Comparison of ENCODE assay signal across 8 cellular contexts in genomic region chr5:146203872-146204192, GRCh38. TPM values are rescaled to one million over a fixed set of nuclear protein-coding genes. Genes with fewer than 3 reads are reported as not detected.
DNase-seq lines count a peak whose midpoint lies in the region; ATAC-seq, FAIRE-seq and TF ChIP-seq lines count a peak whose summit lies in the region.

No MANE protein-coding gene starts in this region.

- no peak overlapping the region for H3K4me3 Mint-ChIP-seq in CD4-positive, alpha-beta T cell
- no peak overlapping the region for H3K4me3 Mint-ChIP-seq in mesothelial cell of epicardium

- no peak for TF ChIP-seq RAD21 in K562 (CRISPR knock-in tag; conservative IDR thresholded peaks at IDR 0.05 in 1 of 2, IDR thresholded peaks at IDR 0.05 in 1 of 2)

- H3K4me1 Mint-ChIP-seq in CD4-positive, alpha-beta T cell (ENCODE audit: low read depth): peaks cover 29% of the 10 kb centered on the region
- peaks cover 10% of the 10 kb centered on the region for H3K4me1 Mint-ChIP-seq in mesothelial cell of epicardium

- no TSS peak for BruUV-seq in K562 (replicated peaks; lab: Mats Ljungman, UMichigan)

- no peak for TF ChIP-seq POLR2A in K562 (conservative IDR thresholded peaks at IDR 0.05)

- peaks cover 5% of the 10 kb centered on the region for H3K36me3 Mint-ChIP-seq in CD4-positive, alpha-beta T cell (ENCODE audit: low read depth)
- H3K36me3 Mint-ChIP-seq in mesothelial cell of epicardium: no peaks in the 10 kb centered on the region

- peak overlapping the region in 1 of 2 experiments; percentile 99 for H3K18ac ChIP-seq in mesenchymal stem cell (ENCODE audit: low read depth in 1 of 2, low read length in 2 of 2)

- peak overlapping the region; percentile 80 for H3K4me2 ChIP-seq in K562 (ENCODE audit: insufficient read depth, low read length)
- peak overlapping the region; percentile 72 for H3K4me2 ChIP-seq in mesenchymal stem cell (ENCODE audit: low read length, poor library complexity, severe bottlenecking)

- peak overlapping the region; percentile 73 to 95 for H3K9ac ChIP-seq in K562 (ENCODE audit: insufficient read depth in 1 of 2, low read depth in 2 of 2, low read length in 2 of 2)
- peak overlapping the region; percentile 94 for H3K9ac ChIP-seq in mesenchymal stem cell (ENCODE audit: low read length)

- CTCF ChIA-PET in CD4-positive, alpha-beta T cell (lab: Charles Lee): no interaction called here
- CTCF ChIA-PET in K562 (lab: Yijun Ruan, JAX; ENCODE audit: low intra/inter-chr PET ratio): no interaction called here

- no peak overlapping the region for H2BK12ac ChIP-seq in mesenchymal stem cell (ENCODE audit: low read length in 2 of 2)

- H2BK5ac ChIP-seq in mesenchymal stem cell (ENCODE audit: low read depth, low read length, poor library complexity, severe bottlenecking): no peak overlapping the region

- peak overlapping the region in 1 of 2 experiments; percentile 61 for H3K4ac ChIP-seq in mesenchymal stem cell (ENCODE audit: low read depth in 1 of 2, low read length in 2 of 2)

- H3K79me1 ChIP-seq in mesenchymal stem cell (replicated peaks; ENCODE audit: low read length, poor library complexity, severe bottlenecking): no peaks in the 10 kb centered on the region

- no peak for FAIRE-seq in K562 (lab: Jason Lieb, UNC)

- H2AFZ ChIP-seq in K562 (ENCODE audit: low read depth, low read length) (no peak overlapping the region), mesenchymal stem cell (ENCODE audit: low read depth, low read length) (peak overlapping the region; percentile 42)

- intact Hi-C loops in CD4-positive, alpha-beta T cell (cut with DNase I, micrococcal nuclease): loop anchor here (1.0 to 5.0 kb wide), 3 partner anchors 19 to 243 kb away; partner anchors contain the start of genes LARS1 (in 2 of the 2) and TCERG1 (in 2 of the 2)
- intact Hi-C loops in K562 (cut with micrococcal nuclease): loop anchor here (1.0 kb wide), 1 partner anchor 22 kb away; the partner anchor contains the start of gene LARS1

- H4K91ac ChIP-seq in mesenchymal stem cell (ENCODE audit: low read length): peak overlapping the region; percentile 61

- TF ChIP-seq EP300 in K562 (IDR thresholded peaks at IDR 0.05; ENCODE audit: low read length): no peak

- in situ Hi-C loops in K562 (cut with MboI): loop anchor here (10.0 kb wide), 1 partner anchor 369 kb away; the partner anchor contains the start of gene PRELID2

- no peaks in the 10 kb centered on the region for H3K27me3 ChIP-seq in CD4-positive, alpha-beta T cell (ENCODE audit: control insufficient read depth, insufficient read depth, low read length)
- H3K27me3 ChIP-seq in K562 (ENCODE audit: control insufficient read depth in 2 of 2, insufficient read depth in 2 of 2, low read length in 2 of 2) (no peaks in the 10 kb centered on the region), mesenchymal stem cell (ENCODE audit: control insufficient read depth in 1 of 2, insufficient read depth in 1 of 2, low read length in 2 of 2) (no peaks in the 10 kb centered on the region)

- H2BK15ac ChIP-seq in mesenchymal stem cell (ENCODE audit: low read depth, poor library complexity, severe bottlenecking): no peak overlapping the region

- H4K20me1 ChIP-seq in K562 (replicated peaks; ENCODE audit: control insufficient read depth, insufficient read depth, low read length): peaks cover 5% of the 10 kb centered on the region; the same call in 1 of the 2 replicates

- peaks cover 56% of the 10 kb centered on the region for H3K79me2 ChIP-seq in K562 (ENCODE audit: control insufficient read depth, insufficient read depth, low read length)

- DNase-seq in CD4-positive, alpha-beta T cell: no peak
- DNase-seq in K562 (ENCODE audit: extremely low read depth in 1 of 4, low spot score in 3 of 4) (peak in 2 of 4 experiments; percentile 88), mesenchymal stem cell (no peak), C1 segment of cervical spinal cord (lab: John Stamatoyannopoulos, UW) (no peak), NOMO-1 (lab: John Stamatoyannopoulos, UW; ENCODE audit: unreplicated experiment in 2 of 2) (no peak), mesothelial cell of epicardium (ENCODE audit: low spot score in 2 of 2, unreplicated experiment in 2 of 2) (no peak)

- no peaks in the 10 kb centered on the region for H3K27me3 Mint-ChIP-seq in CD4-positive, alpha-beta T cell
- no peaks in the 10 kb centered on the region for H3K27me3 Mint-ChIP-seq in mesothelial cell of epicardium (ENCODE audit: low read depth)

- no peak overlapping the region for H3K27ac Mint-ChIP-seq in CD4-positive, alpha-beta T cell
- H3K27ac Mint-ChIP-seq in mesothelial cell of epicardium: no peak overlapping the region

- H3K27ac ChIP-seq in CD4-positive, alpha-beta T cell (ENCODE audit: low read depth, low read length): peak overlapping the region; percentile 69
- peak overlapping the region; percentile 68 for H3K27ac ChIP-seq in K562 (ENCODE audit: extremely low read depth, low read depth, low read length)
- no peak overlapping the region for H3K27ac ChIP-seq in mesenchymal stem cell (ENCODE audit: low read length, poor library complexity, severe bottlenecking)

- 0% methylated on average over 7 of the region's 21 CpGs for WGBS in K562 (ENCODE audit: insufficient coverage, low coverage, missing lambda C conversion rate)
- WGBS in mesenchymal stem cell: 2% methylated on average over 19 of the region's 21 CpGs

- H3K14ac ChIP-seq in mesenchymal stem cell (ENCODE audit: low read length in 2 of 2): peak overlapping the region in 1 of 2 experiments; percentile 81

- no peak for TF ChIP-seq CTCF in CD4-positive, alpha-beta T cell (IDR thresholded peaks at IDR 0.05)
- TF ChIP-seq CTCF in K562 (IDR thresholded peaks at IDR 0.05 in 2 of 3, conservative IDR thresholded peaks at IDR 0.05 in 1 of 3; ENCODE audit: insufficient read depth in 2 of 3, low read depth in 1 of 3, low read length in 3 of 3) (no peak), mesothelial cell of epicardium (IDR thresholded peaks at IDR 0.05; ENCODE audit: unreplicated experiment) (no peak)

- no peak overlapping the region for H3K23ac ChIP-seq in mesenchymal stem cell (ENCODE audit: low read length in 2 of 2)

- H3K4me1 ChIP-seq in K562 (replicated peaks in 1 of 2; ENCODE audit: control insufficient read depth in 2 of 2, insufficient read depth in 2 of 2, low read length in 2 of 2) (peaks cover 17 to 20% of the 10 kb centered on the region in 2 experiments; a peak in 4 of 5 replicates), mesenchymal stem cell (ENCODE audit: control insufficient read depth, insufficient read depth, low read depth, low read length) (peaks cover 8% of the 10 kb centered on the region)

- no peak overlapping the region for H4K8ac ChIP-seq in mesenchymal stem cell (ENCODE audit: low read length)

- no peaks in the 10 kb centered on the region for H3K9me3 Mint-ChIP-seq in CD4-positive, alpha-beta T cell
- no peaks in the 10 kb centered on the region for H3K9me3 Mint-ChIP-seq in mesothelial cell of epicardium

- H3K9me1 ChIP-seq in K562 (ENCODE audit: control insufficient read depth, insufficient read depth, low read length): no peaks in the 10 kb centered on the region

- peaks cover 5% of the 10 kb centered on the region; the same call in 2 of the 3 replicates for H3K36me3 ChIP-seq in K562 (ENCODE audit: control insufficient read depth, insufficient read depth, low read length)
- no peaks in the 10 kb centered on the region for H3K36me3 ChIP-seq in mesenchymal stem cell (ENCODE audit: control insufficient read depth in 1 of 2, insufficient read depth in 2 of 2, low read depth in 1 of 2, low read length in 2 of 2)

- peak; percentile 13 for ATAC-seq in CD4-positive, alpha-beta T cell (ENCODE audit: poor library complexity)
- ATAC-seq in HG02938 (IDR thresholded peaks at IDR 0.05; ENCODE audit: unreplicated experiment) (peak; percentile 2), K562 (peak; percentile 64), HG03521 (IDR thresholded peaks at IDR 0.05; ENCODE audit: unreplicated experiment) (no peak)

- no peaks in the 10 kb centered on the region for H3K9me3 ChIP-seq in CD4-positive, alpha-beta T cell (ENCODE audit: control insufficient read depth, low read length)
- no peaks in the 10 kb centered on the region for H3K9me3 ChIP-seq in K562 (replicated peaks; ENCODE audit: control insufficient read depth, insufficient read depth, low read depth, low read length)
- no peaks in the 10 kb centered on the region for H3K9me3 ChIP-seq in mesenchymal stem cell (ENCODE audit: control insufficient read depth, low read length)

- H2BK120ac ChIP-seq in mesenchymal stem cell (ENCODE audit: low read depth, low read length): no peak overlapping the region

- H3K4me3 ChIP-seq in K562: peak overlapping the region; percentile 62
- peak overlapping the region; percentile 85 to 86 for H3K4me3 ChIP-seq in mesenchymal stem cell (ENCODE audit: insufficient read depth in 1 of 2, low read depth in 1 of 2, low read length in 2 of 2)

- no peak overlapping the region for H2AK5ac ChIP-seq in mesenchymal stem cell (ENCODE audit: low read length, severe bottlenecking)

- POLR2A ChIA-PET in CD4-positive, alpha-beta T cell (lab: Charles Lee): interaction anchor here (0.6 to 2.0 kb wide), 4 partner anchors 18 to 82 kb away, joined by 3 to 25 read pairs (median 6); partner anchors contain the start of gene LARS1
- POLR2A ChIA-PET in K562 (lab: Yijun Ruan, JAX): interaction anchor here (0.7 to 1.4 kb wide), 4 partner anchors 10 to 34 kb away, joined by 3 to 11 read pairs (median 3); partner anchors contain the start of gene LARS1

RNA-seq across cellular contexts. Expression of gene RBM27, which starts 0.4 kb away (rescaled TPM):
- total RNA-seq in CD4-positive, alpha-beta T cell: 10 to 100 TPM; 29.7 to 33.2 TPM
- total RNA-seq in K562 (2011; cell fraction: chromatin; rRNA removed; ENCODE audit: low replicate concordance): 46.2 and 92.1 TPM in 2 replicates
- total RNA-seq in K562 (2011; cell fraction: nucleolus; rRNA removed): 28.3 and 32.6 TPM in 2 replicates
- 51.2 and 75.7 TPM in 2 replicates for total RNA-seq in K562 (2011; cell fraction: nucleoplasm; rRNA removed)
- total RNA-seq in K562 (2014; rRNA removed): 22.9 and 25.4 TPM in 2 replicates
- total RNA-seq in K562 (2014; rRNA removed; fragmentation: Illumina TruSeq; extraction: Trizol): 42.5 and 48.0 TPM in 2 replicates
- 39.7 and 45.4 TPM in 2 replicates for total RNA-seq in K562 (2015; rRNA removed; fragmentation: Illumina TruSeq; extraction: Trizol)
- 24.3 and 29.1 TPM in 2 replicates for total RNA-seq in K562 (2021)
- 30.9 and 33.4 TPM in 2 replicates for polyA plus RNA-seq in K562 (2011; rRNA removed)
- 10.6 and 18.2 TPM in 2 replicates for polyA plus RNA-seq in K562 (2011; cell fraction: cytosol; rRNA removed)
- 21.2 and 31.4 TPM in 2 replicates for polyA plus RNA-seq in K562 (2011; cell fraction: nucleus; rRNA removed)
- 10.2 and 16.1 TPM in 2 replicates for polyA plus RNA-seq in K562 (2012)
- 26.4 and 30.4 TPM in 2 replicates for polyA plus RNA-seq in K562 (2014; fragmentation: Illumina TruSeq; extraction: Trizol)
- polyA plus RNA-seq in K562 (2014; fragmentation: Nextera tagmentation; extraction: Ambion mirVana): 1 to 10 TPM; 5.3 to 8.3 TPM
- polyA plus RNA-seq in K562 (2014; rRNA removed): 16.3 and 16.5 TPM in 2 replicates
- 295 and 310 TPM in 2 replicates for polyA minus RNA-seq in K562 (2011; rRNA and poly(A)+ RNA removed)
- polyA minus RNA-seq in K562 (2011; cell fraction: cytosol; rRNA and poly(A)+ RNA removed): 93.9 and 101 TPM in 2 replicates
- 30.7 and 41.7 TPM in 2 replicates for polyA minus RNA-seq in K562 (2011; cell fraction: nucleus; rRNA and poly(A)+ RNA removed)
- 9.7 TPM for polyA plus RNA-seq in mesenchymal stem cell (2013, experiment 1 of 2)
- 9.9 TPM for polyA plus RNA-seq in mesenchymal stem cell (2013, experiment 2 of 2)
- total RNA-seq in mesothelial cell of epicardium: 21.9 to 24.0 TPM (median 23.1 TPM) in 3 replicates

RNA-seq across cellular contexts. Expression of gene LARS1, which starts 21.4 kb away (rescaled TPM):
- 10 to 100 TPM; 35.3 to 35.7 TPM for total RNA-seq in CD4-positive, alpha-beta T cell
- total RNA-seq in K562 (2011; cell fraction: chromatin; rRNA removed; ENCODE audit: low replicate concordance): 168 and 624 TPM in 2 replicates
- 53.9 and 70.5 TPM in 2 replicates for total RNA-seq in K562 (2011; cell fraction: nucleolus; rRNA removed)
- total RNA-seq in K562 (2011; cell fraction: nucleoplasm; rRNA removed): 141 and 178 TPM in 2 replicates
- 122 and 125 TPM in 2 replicates for total RNA-seq in K562 (2014; rRNA removed)
- 216 and 249 TPM in 2 replicates for total RNA-seq in K562 (2014; rRNA removed; fragmentation: Illumina TruSeq; extraction: Trizol)
- 149 and 164 TPM in 2 replicates for total RNA-seq in K562 (2015; rRNA removed; fragmentation: Illumina TruSeq; extraction: Trizol)
- total RNA-seq in K562 (2021): 159 and 162 TPM in 2 replicates
- polyA plus RNA-seq in K562 (2011; rRNA removed): 62.2 and 66.8 TPM in 2 replicates
- 15.1 and 43.3 TPM in 2 replicates for polyA plus RNA-seq in K562 (2011; cell fraction: cytosol; rRNA removed)
- 63.3 and 92.7 TPM in 2 replicates for polyA plus RNA-seq in K562 (2011; cell fraction: nucleus; rRNA removed)
- polyA plus RNA-seq in K562 (2012): 152 and 158 TPM in 2 replicates
- polyA plus RNA-seq in K562 (2014; fragmentation: Illumina TruSeq; extraction: Trizol): 151 and 187 TPM in 2 replicates
- 100 to 1,000 TPM; 132 to 135 TPM for polyA plus RNA-seq in K562 (2014; fragmentation: Nextera tagmentation; extraction: Ambion mirVana)
- 111 and 112 TPM in 2 replicates for polyA plus RNA-seq in K562 (2014; rRNA removed)
- 143 and 238 TPM in 2 replicates for polyA minus RNA-seq in K562 (2011; rRNA and poly(A)+ RNA removed)
- 66.3 and 108 TPM in 2 replicates for polyA minus RNA-seq in K562 (2011; cell fraction: cytosol; rRNA and poly(A)+ RNA removed)
- polyA minus RNA-seq in K562 (2011; cell fraction: nucleus; rRNA and poly(A)+ RNA removed): 50.4 and 137 TPM in 2 replicates
- 57.0 TPM for polyA plus RNA-seq in mesenchymal stem cell (2013, experiment 1 of 2)
- polyA plus RNA-seq in mesenchymal stem cell (2013, experiment 2 of 2): 53.3 TPM
- total RNA-seq in mesothelial cell of epicardium: 154 to 164 TPM (median 158 TPM) in 3 replicates
